In the genomic region with DNA sequence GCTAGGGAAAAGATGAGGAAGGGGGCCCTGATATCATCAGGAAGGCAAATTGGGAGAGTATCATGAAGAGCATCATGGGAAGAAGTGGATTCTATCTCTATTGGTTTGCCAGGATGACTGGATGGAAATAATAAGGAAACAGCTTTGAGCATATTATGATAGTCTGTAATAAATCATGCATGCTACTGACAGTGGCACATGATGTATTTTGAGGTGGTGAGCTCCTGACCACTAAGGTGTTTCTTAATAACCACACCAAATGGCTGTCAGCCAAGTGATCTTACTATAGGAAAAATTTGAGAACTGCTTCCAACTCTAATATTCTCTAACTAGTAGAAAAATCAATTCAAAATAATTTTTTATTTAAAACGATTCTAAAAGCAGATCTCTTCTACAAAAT, we compare ENCODE assay signal across 23 cellular contexts.
"Had no signal": no experiment of that assay in that cellular context is flagged by ENCODE, and none has a peak within 500 bp of the region (broad histone marks: within the 10 kb centered on the region; RNA-seq: fewer than 3 reads in every experiment).

No MANE protein-coding gene starts in this region.

- H3K4me3 ChIP-seq: dorsolateral prefrontal cortex, lung, mucosa of descending colon, pancreas, right lobe of liver, suprapubic skin, transverse colon, upper lobe of right lung, uterus had no signal

- H3K36me3 ChIP-seq: neutrophil, pancreas, right lobe of liver, suprapubic skin, transverse colon, upper lobe of right lung, uterus had no signal

- H3K4me1 ChIP-seq: right lobe of liver, suprapubic skin, uterus had no signal

- H3K27me3 ChIP-seq: dorsolateral prefrontal cortex, neutrophil, pancreas, right lobe of liver, suprapubic skin, transverse colon, upper lobe of right lung, uterus had no signal

- ATAC-seq: left lobe of liver; mucosa of descending colon; natural killer cell treated with Interleukin-12 subunit alpha and Interleukin-12 subunit beta and Interleukin-15 and Interleukin-18, amount 100 ng/mL, for 72 hours; pancreas; right lobe of liver; stimulated activated naive CD8-positive, alpha-beta T cell treated with anti-CD3 and anti-CD28 coated beads, Interleukin-15, amount 100 ng/mL, for 72 hours; upper lobe of right lung had no signal

- DNase-seq: dorsolateral prefrontal cortex; effector CD4-positive, alpha-beta T cell; head of caudate nucleus; mesenchymal stem cell; mucosa of descending colon; naive B cell; pancreas; right lobe of liver; small intestine; stimulated activated CD4-positive, alpha-beta T cell treated with anti-CD3 and anti-CD28 coated beads, Interleukin-15, amount 100 ng/mL, for 24 hours; stimulated activated CD4-positive, alpha-beta T cell treated with anti-CD3 and anti-CD28 coated beads, Interleukin-2, amount 100 ng/mL, for 48 hours; stimulated activated naive CD4-positive, alpha-beta T cell; stimulated activated naive CD8-positive, alpha-beta T cell treated with anti-CD3 and anti-CD28 coated beads, Interleukin-15, amount 100 ng/mL, for 72 hours; transverse colon; upper lobe of right lung; uterus had no signal

- FAIRE-seq: frontal cortex, keratinocyte, pancreas, small intestine had no signal

- H3K27ac ChIP-seq: dorsolateral prefrontal cortex, neutrophil, pancreas, right lobe of liver, suprapubic skin, transverse colon, upper lobe of right lung, uterus had no signal

- H3K9me3 ChIP-seq: mucosa of descending colon, neutrophil, pancreas, right lobe of liver, suprapubic skin, transverse colon, upper lobe of right lung, uterus had no signal
